Comparison of ENCODE assay signal across 36 cellular contexts in the genomic region with DNA sequence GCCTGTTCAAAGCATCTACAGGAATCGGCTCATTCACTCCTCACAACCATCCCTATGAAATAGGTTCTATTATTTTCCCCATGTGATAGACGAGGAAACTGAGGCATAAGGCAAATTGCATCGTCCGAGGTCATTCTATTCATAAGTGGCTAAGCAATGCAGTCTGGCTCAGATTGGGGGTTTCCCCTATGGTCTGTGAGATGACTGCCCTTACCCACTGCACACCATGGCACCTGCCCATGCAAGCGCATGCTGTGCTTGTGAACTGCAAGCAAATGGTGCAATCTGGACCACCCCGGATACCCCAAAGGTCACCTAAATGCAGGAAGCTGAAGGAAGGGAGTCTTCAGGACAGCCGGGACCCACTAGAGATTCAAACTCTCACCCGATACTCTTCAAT.
"Had no signal": no experiment of that assay in that cellular context is flagged by ENCODE, and none has a peak within 500 bp of the region (broad histone marks: within the 10 kb centered on the region; RNA-seq: fewer than 3 reads in every experiment).

No MANE protein-coding gene starts in this region.

- H3K9me3 Mint-ChIP-seq: activated B cell treated with CpG ODN at 0.5 μM for 24 hours; activated CD4-positive, alpha-beta memory T cell treated with anti-CD3 and anti-CD28 coated beads for 36 hours; activated CD4-positive, alpha-beta T cell treated with anti-CD3 and anti-CD28 coated beads, Interleukin-2, amount 10 ng/mL, durations not matched to agents 24 days and 14 days; activated CD8-positive, alpha-beta T cell treated with anti-CD3 and anti-CD28 coated beads for 36 hours; activated naive CD4-positive, alpha-beta T cell treated with anti-CD3 and anti-CD28 coated beads, Interleukin-2, amount 10 ng/mL, durations not matched to agents 7 days and 5 days; activated naive CD4-positive, alpha-beta T cell treated with anti-CD3 and anti-CD28 coated beads, Interleukin-2, amount 50 U/mL, for 24 hours; activated naive CD8-positive, alpha-beta T cell treated with anti-CD3 and anti-CD28 coated beads, Interleukin-2, amount 10 ng/mL, durations not matched to agents 7 days and 5 days; activated naive CD8-positive, alpha-beta T cell treated with anti-CD3 and anti-CD28 coated beads, Interleukin-2, amount 50 U/mL, for 24 hours; activated T-cell treated with anti-CD3 and anti-CD28 coated beads, Interleukin-2, amount 50 U/mL, for 4 hours; activated T-helper 2 cell treated with anti-CD3 and anti-CD28 coated beads, Interferon-gamma antibody, Interleukin-2, Interleukin-4, amounts not matched to agents 10 μg/mL and 5 μg/mL and 100 μg/mL, durations not matched to agents 14 hours and 24 hours and 36 hours; brain; central memory CD8-positive, alpha-beta T cell; T-helper 1 cell treated with Interleukin-12 subunit alpha and Interleukin-12 subunit beta and Interleukin-4 antibody, amounts not matched to agents 30 μg/mL and 1 μg/mL, for 36 hours; T-helper 2 cell treated with Interferon-gamma antibody and Interleukin-4, amounts not matched to agents 5 μg/mL and 100 μg/mL, for 36 hours had no signal

- H3K36me3 Mint-ChIP-seq: activated CD4-positive, alpha-beta memory T cell treated with anti-CD3 and anti-CD28 coated beads for 36 hours; activated naive CD4-positive, alpha-beta T cell treated with anti-CD3 and anti-CD28 coated beads, Interleukin-2, amount 50 U/mL, for 24 hours; activated naive CD8-positive, alpha-beta T cell had no signal

- H3K4me3 ChIP-seq: ascending aorta, cardiac muscle cell had no signal

- H3K27ac Mint-ChIP-seq: activated B cell treated with CpG ODN at 0.5 μM for 24 hours; activated CD4-positive, alpha-beta memory T cell treated with anti-CD3 and anti-CD28 coated beads for 36 hours; activated CD4-positive, alpha-beta T cell treated with anti-CD3 and anti-CD28 coated beads, Interleukin-2, amount 10 ng/mL, durations not matched to agents 24 days and 14 days; activated CD8-positive, alpha-beta T cell treated with anti-CD3 and anti-CD28 coated beads for 36 hours; activated naive CD4-positive, alpha-beta T cell treated with anti-CD3 and anti-CD28 coated beads, Interleukin-2, amount 10 ng/mL, durations not matched to agents 7 days and 5 days; activated naive CD4-positive, alpha-beta T cell treated with anti-CD3 and anti-CD28 coated beads, Interleukin-2, amount 50 U/mL, for 24 hours; activated naive CD8-positive, alpha-beta T cell; activated naive CD8-positive, alpha-beta T cell treated with anti-CD3 and anti-CD28 coated beads, Interleukin-2, amount 10 ng/mL, durations not matched to agents 7 days and 5 days; activated naive CD8-positive, alpha-beta T cell treated with anti-CD3 and anti-CD28 coated beads, Interleukin-2, amount 50 U/mL, for 24 hours; activated T-helper 2 cell treated with anti-CD3 and anti-CD28 coated beads, Interferon-gamma antibody, Interleukin-2, Interleukin-4, amounts not matched to agents 10 μg/mL and 5 μg/mL and 100 μg/mL, durations not matched to agents 14 hours and 24 hours and 36 hours; brain; T-helper 2 cell treated with Interferon-gamma antibody and Interleukin-4, amounts not matched to agents 5 μg/mL and 100 μg/mL, for 36 hours had no signal

- H3K27ac ChIP-seq: ascending aorta, cardiac muscle cell, VCaP had no signal

- H3K27me3 Mint-ChIP-seq: activated B cell treated with CpG ODN at 0.5 μM for 24 hours; activated CD4-positive, alpha-beta memory T cell treated with anti-CD3 and anti-CD28 coated beads for 36 hours; activated CD8-positive, alpha-beta T cell treated with anti-CD3 and anti-CD28 coated beads for 36 hours; activated naive CD4-positive, alpha-beta T cell treated with anti-CD3 and anti-CD28 coated beads, Interleukin-2, amount 10 ng/mL, durations not matched to agents 7 days and 5 days; activated naive CD4-positive, alpha-beta T cell treated with anti-CD3 and anti-CD28 coated beads, Interleukin-2, amount 50 U/mL, for 24 hours; activated naive CD8-positive, alpha-beta T cell; activated naive CD8-positive, alpha-beta T cell treated with anti-CD3 and anti-CD28 coated beads, Interleukin-2, amount 10 ng/mL, durations not matched to agents 7 days and 5 days; activated naive CD8-positive, alpha-beta T cell treated with anti-CD3 and anti-CD28 coated beads, Interleukin-2, amount 50 U/mL, for 24 hours had no signal

- H3K36me3 ChIP-seq: ascending aorta, cardiac muscle cell had no signal

- DNase-seq: activated B cell treated with CpG ODN at 0.5 μM for 24 hours; activated CD4-positive, alpha-beta memory T cell treated with anti-CD3 and anti-CD28 coated beads for 36 hours; activated CD4-positive, alpha-beta T cell treated with anti-CD3 and anti-CD28 coated beads for 4 hours; activated CD4-positive, alpha-beta T cell treated with anti-CD3 and anti-CD28 coated beads, Interleukin-2, amount 10 ng/mL, durations not matched to agents 24 days and 14 days; activated CD4-positive, alpha-beta T cell treated with anti-CD3 and anti-CD28 coated beads, Interleukin-2, amount 50 U/mL, for 1 hour; activated CD4-positive, alpha-beta T cell treated with anti-CD3 and anti-CD28 coated beads, Interleukin-2, amount 50 U/mL, for 4 hours; activated CD4-positive, CD25-positive, alpha-beta regulatory T cell treated with anti-CD3 and anti-CD28 coated beads, Interleukin-2, amount 50 U/mL, for 72 hours; activated CD8-positive, alpha-beta memory T cell treated with anti-CD3 and anti-CD28 coated beads, Interleukin-2, amount 50 U/mL, for 4 hours; activated CD8-positive, alpha-beta T cell treated with anti-CD3 and anti-CD28 coated beads for 36 hours; activated effector memory CD4-positive, alpha-beta T cell treated with Interleukin-2 at 50 U/mL for 16 hours; activated gamma-delta T cell; activated naive CD4-positive, alpha-beta T cell treated with anti-CD3 and anti-CD28 coated beads, Interleukin-2, amount 10 ng/mL, durations not matched to agents 7 days and 5 days; activated naive CD4-positive, alpha-beta T cell treated with Interleukin-2 at 50 U/mL for 16 hours; activated naive CD8-positive, alpha-beta T cell treated with anti-CD3 and anti-CD28 coated beads, Interleukin-2, amount 10 ng/mL, durations not matched to agents 7 days and 5 days; activated naive CD8-positive, alpha-beta T cell treated with anti-CD3 and anti-CD28 coated beads, Interleukin-2, amount 50 U/mL, for 24 hours; activated T-cell treated with anti-CD3 and anti-CD28 coated beads for 4 hours; activated T-cell treated with anti-CD3 and anti-CD28 coated beads, Interleukin-2, amount 50 U/mL, for 1 hour; activated T-cell treated with anti-CD3 and anti-CD28 coated beads, Interleukin-2, amount 50 U/mL, for 4 hours; amygdala; anterior cingulate cortex; caudate nucleus; cerebellar nuclear complex; T-helper 1 cell; T-helper 2 cell; T-helper 9 cell had no signal

- ATAC-seq: activated CD8-positive, alpha-beta T cell treated with anti-CD3 and anti-CD28 coated beads for 36 hours; activated naive CD8-positive, alpha-beta T cell treated with anti-CD3 and anti-CD28 coated beads, Interleukin-2, amount 50 U/mL, for 24 hours; activated T-cell treated with anti-CD3 and anti-CD28 coated beads, Interleukin-2, amount 50 U/mL, for 4 hours had no signal

- H3K9me3 ChIP-seq: ascending aorta had no signal

- H3K4me1 Mint-ChIP-seq: activated B cell treated with CpG ODN at 0.5 μM for 24 hours; activated CD4-positive, alpha-beta T cell treated with anti-CD3 and anti-CD28 coated beads, Interleukin-2, amount 10 ng/mL, durations not matched to agents 24 days and 14 days; activated naive CD4-positive, alpha-beta T cell treated with anti-CD3 and anti-CD28 coated beads, Interleukin-2, amount 10 ng/mL, durations not matched to agents 7 days and 5 days; activated naive CD4-positive, alpha-beta T cell treated with anti-CD3 and anti-CD28 coated beads, Interleukin-2, amount 50 U/mL, for 24 hours; activated naive CD8-positive, alpha-beta T cell treated with anti-CD3 and anti-CD28 coated beads, Interleukin-2, amount 50 U/mL, for 24 hours; central memory CD8-positive, alpha-beta T cell had no signal

- FAIRE-seq: TTC549 had no signal

- H3K4me1 ChIP-seq: ascending aorta had no signal

- H3K27me3 ChIP-seq: ascending aorta, cardiac muscle cell had no signal

- H3K4me3 Mint-ChIP-seq: activated B cell treated with CpG ODN at 0.5 μM for 24 hours; activated CD4-positive, alpha-beta memory T cell treated with anti-CD3 and anti-CD28 coated beads for 36 hours; activated CD4-positive, alpha-beta T cell treated with anti-CD3 and anti-CD28 coated beads, Interleukin-2, amount 10 ng/mL, durations not matched to agents 24 days and 14 days; activated CD8-positive, alpha-beta T cell treated with anti-CD3 and anti-CD28 coated beads for 36 hours; activated naive CD4-positive, alpha-beta T cell treated with anti-CD3 and anti-CD28 coated beads, Interleukin-2, amount 10 ng/mL, durations not matched to agents 7 days and 5 days; activated naive CD4-positive, alpha-beta T cell treated with anti-CD3 and anti-CD28 coated beads, Interleukin-2, amount 50 U/mL, for 24 hours; activated naive CD8-positive, alpha-beta T cell; activated naive CD8-positive, alpha-beta T cell treated with anti-CD3 and anti-CD28 coated beads, Interleukin-2, amount 10 ng/mL, durations not matched to agents 7 days and 5 days; activated naive CD8-positive, alpha-beta T cell treated with anti-CD3 and anti-CD28 coated beads, Interleukin-2, amount 50 U/mL, for 24 hours; activated T-cell treated with anti-CD3 and anti-CD28 coated beads, Interleukin-2, amount 50 U/mL, for 4 hours; brain; central memory CD8-positive, alpha-beta T cell; T-helper 1 cell treated with Interleukin-12 subunit alpha and Interleukin-12 subunit beta and Interleukin-4 antibody, amounts not matched to agents 30 μg/mL and 1 μg/mL, for 36 hours; T-helper 2 cell treated with Interferon-gamma antibody and Interleukin-4, amounts not matched to agents 5 μg/mL and 100 μg/mL, for 36 hours had no signal
